1 cellular context compared by ENCODE assay signal in the genomic region with DNA sequence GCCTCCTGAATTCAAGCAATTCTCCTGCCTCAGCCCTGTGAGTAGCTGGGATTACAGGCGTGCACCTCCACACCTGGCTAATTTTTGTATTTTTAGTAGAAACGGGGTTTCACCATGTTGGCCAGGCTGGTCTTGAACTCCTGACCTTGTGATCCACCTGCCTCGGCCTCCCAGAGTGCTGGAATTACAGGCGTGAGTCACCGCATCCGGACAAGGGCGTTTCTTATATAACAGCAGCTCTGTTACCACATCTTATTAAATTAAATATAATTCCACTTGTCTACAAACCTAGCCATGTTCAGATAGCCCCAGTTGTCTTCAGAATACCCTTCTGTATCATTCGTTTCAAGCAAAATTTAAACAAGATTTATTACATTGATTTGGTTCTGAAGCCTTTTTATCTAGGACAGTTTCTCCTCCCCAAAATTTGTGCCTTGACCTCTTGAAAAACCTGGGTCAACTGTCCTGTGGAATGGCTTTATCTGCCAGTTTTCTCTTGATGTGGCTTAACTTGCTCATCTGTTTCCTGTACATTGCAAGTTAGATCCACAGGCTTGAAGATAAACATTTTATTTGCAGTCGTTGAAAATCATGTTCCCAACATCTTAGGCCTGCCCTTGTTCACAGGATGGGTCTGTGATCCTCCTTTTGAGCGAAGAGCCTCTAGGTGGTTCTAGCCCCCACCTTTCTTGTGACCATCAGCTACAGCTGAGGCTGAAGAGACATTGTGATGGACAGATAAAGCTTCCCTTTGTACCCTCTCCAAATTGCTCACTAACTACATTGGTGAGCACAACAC.
TF ChIP-seq lines count a peak whose summit lies in the region.

No MANE protein-coding gene starts in this region.

TF ChIP-seq in K562, 482 proteins besides CTCF, POLR2A, EP300 and RAD21 (continued from another document):
- TF ChIP-seq, protein P1, sequence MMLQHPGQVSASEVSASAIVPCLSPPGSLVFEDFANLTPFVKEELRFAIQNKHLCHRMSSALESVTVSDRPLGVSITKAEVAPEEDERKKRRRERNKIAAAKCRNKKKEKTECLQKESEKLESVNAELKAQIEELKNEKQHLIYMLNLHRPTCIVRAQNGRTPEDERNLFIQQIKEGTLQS (IDR thresholded peaks at IDR 0.05) = peak; percentile 70
- TF ChIP-seq, protein P1 (CRISPR knock-in tag; conservative IDR thresholded peaks at IDR 0.05) = no peak
- TF ChIP-seq ARID1B (IDR thresholded peaks at IDR 0.05) (peak; percentile 42; the same call in 1 of the 2 replicates), NEUROD1 (IDR thresholded peaks at IDR 0.05; ENCODE audit: borderline replicate concordance, low read depth, low read length, partially characterized antibody) (no peak), CREM (IDR thresholded peaks at IDR 0.05; ENCODE audit: low read depth) (0 out of 2 replicates have a peak, but pooled peaks have one; percentile 8), TAL1 (IDR thresholded peaks at IDR 0.05) (0 out of 2 replicates have a peak, but pooled peaks have one; percentile 18), POLR2AphosphoS5 (IDR thresholded peaks at IDR 0.05; ENCODE audit: control insufficient read depth, insufficient read depth, low read depth, low read length) (0 out of 2 replicates have a peak, but pooled peaks have one; percentile 28), KDM1A (IDR thresholded peaks at IDR 0.05) (peak; percentile 34 to 60; a peak in 2 of 4 replicates), SIRT6 (IDR thresholded peaks at IDR 0.05; ENCODE audit: low read depth, low read length) (no peak), CBFA2T2 (conservative IDR thresholded peaks at IDR 0.05) (peak; percentile 39), DPF2 (IDR thresholded peaks at IDR 0.05) (peak; percentile 48; the same call in 1 of the 2 replicates), MEIS2 (IDR thresholded peaks at IDR 0.05; ENCODE audit: partially characterized antibody) (peak; percentile 35), ZFP1 (CRISPR knock-in tag; IDR thresholded peaks at IDR 0.05) (no peak), MAZ (CRISPR knock-in tag; conservative IDR thresholded peaks at IDR 0.05 in 1 of 2, IDR thresholded peaks at IDR 0.05 in 1 of 2) (peak in 1 of 2 experiments; percentile 58; a peak in 1 of 4 replicates), CBFA2T3 (IDR thresholded peaks at IDR 0.05) (peak; percentile 72), FOSL1 (tag; conservative IDR thresholded peaks at IDR 0.05) (peak; percentile 52; the same call in 1 of the 2 replicates), KHSRP (IDR thresholded peaks at IDR 0.05) (no peak), GTF2F1 (IDR thresholded peaks at IDR 0.05; ENCODE audit: low read depth, low read length) (no peak), TCF7 (IDR thresholded peaks at IDR 0.05; ENCODE audit: borderline replicate concordance) (peak; percentile 91; the same call in 1 of the 2 replicates), LCOR (CRISPR knock-in tag; IDR thresholded peaks at IDR 0.05) (0 out of 2 replicates have a peak, but pooled peaks have one; percentile 21), TCF3 (CRISPR knock-in tag; IDR thresholded peaks at IDR 0.05) (peak; percentile 44), RFX5 (IDR thresholded peaks at IDR 0.05; ENCODE audit: low read depth, low read length) (no peak)
- TF ChIP-seq, protein P2, sequence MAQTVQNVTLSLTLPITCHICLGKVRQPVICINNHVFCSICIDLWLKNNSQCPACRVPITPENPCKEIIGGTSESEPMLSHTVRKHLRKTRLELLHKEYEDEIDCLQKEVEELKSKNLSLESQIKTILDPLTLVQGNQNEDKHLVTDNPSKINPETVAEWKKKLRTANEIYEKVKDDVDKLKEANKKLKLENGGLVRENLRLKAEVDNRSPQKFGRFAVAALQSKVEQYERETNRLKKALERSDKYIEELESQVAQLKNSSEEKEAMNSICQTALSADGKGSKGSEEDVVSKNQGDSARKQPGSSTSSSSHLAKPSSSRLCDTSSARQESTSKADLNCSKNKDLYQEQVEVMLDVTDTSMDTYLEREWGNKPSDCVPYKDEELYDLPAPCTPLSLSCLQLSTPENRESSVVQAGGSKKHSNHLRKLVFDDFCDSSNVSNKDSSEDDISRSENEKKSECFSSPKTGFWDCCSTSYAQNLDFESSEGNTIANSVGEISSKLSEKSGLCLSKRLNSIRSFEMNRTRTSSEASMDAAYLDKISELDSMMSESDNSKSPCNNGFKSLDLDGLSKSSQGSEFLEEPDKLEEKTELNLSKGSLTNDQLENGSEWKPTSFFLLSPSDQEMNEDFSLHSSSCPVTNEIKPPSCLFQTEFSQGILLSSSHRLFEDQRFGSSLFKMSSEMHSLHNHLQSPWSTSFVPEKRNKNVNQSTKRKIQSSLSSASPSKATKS (CRISPR knock-in tag; IDR thresholded peaks at IDR 0.05) = no peak
- TF ChIP-seq, protein P3, sequence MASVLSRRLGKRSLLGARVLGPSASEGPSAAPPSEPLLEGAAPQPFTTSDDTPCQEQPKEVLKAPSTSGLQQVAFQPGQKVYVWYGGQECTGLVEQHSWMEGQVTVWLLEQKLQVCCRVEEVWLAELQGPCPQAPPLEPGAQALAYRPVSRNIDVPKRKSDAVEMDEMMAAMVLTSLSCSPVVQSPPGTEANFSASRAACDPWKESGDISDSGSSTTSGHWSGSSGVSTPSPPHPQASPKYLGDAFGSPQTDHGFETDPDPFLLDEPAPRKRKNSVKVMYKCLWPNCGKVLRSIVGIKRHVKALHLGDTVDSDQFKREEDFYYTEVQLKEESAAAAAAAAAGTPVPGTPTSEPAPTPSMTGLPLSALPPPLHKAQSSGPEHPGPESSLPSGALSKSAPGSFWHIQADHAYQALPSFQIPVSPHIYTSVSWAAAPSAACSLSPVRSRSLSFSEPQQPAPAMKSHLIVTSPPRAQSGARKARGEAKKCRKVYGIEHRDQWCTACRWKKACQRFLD (CRISPR knock-in tag; IDR thresholded peaks at IDR 0.05) = no peak
- TF ChIP-seq, protein P4, sequence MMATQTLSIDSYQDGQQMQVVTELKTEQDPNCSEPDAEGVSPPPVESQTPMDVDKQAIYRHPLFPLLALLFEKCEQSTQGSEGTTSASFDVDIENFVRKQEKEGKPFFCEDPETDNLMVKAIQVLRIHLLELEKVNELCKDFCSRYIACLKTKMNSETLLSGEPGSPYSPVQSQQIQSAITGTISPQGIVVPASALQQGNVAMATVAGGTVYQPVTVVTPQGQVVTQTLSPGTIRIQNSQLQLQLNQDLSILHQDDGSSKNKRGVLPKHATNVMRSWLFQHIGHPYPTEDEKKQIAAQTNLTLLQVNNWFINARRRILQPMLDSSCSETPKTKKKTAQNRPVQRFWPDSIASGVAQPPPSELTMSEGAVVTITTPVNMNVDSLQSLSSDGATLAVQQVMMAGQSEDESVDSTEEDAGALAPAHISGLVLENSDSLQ (IDR thresholded peaks at IDR 0.05) = peak; percentile 38
